ENCODE assay signal across 18 cellular contexts in the genomic region with DNA sequence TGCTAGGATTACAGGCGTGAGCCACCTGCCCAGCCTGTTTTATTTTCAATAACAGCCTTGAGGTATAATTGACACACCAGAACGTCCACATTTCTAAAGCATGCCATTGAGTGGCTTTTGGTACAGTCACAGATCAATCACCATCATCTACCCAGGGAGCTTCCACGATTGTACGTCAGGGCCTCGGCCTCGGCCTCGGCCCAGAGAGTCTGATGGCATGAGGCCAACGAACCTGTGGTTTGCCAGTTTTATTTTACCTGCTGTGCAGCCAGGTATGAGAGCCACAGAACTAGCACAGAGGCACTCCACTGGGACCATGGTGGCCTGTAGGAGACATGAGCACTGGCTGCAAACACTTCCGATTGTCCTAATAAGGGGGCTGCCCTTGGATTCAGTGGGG. TPM values are rescaled to one million over a fixed set of nuclear protein-coding genes. Genes with fewer than 3 reads are reported as not detected.
"Had no signal": no experiment of that assay in that cellular context is flagged by ENCODE, and none has a peak within 500 bp of the region (broad histone marks: within the 10 kb centered on the region; RNA-seq: fewer than 3 reads in every experiment).

No MANE protein-coding gene starts in this region.

- H3K36me3 Mint-ChIP-seq: activated CD8-positive, alpha-beta memory T cell treated with anti-CD3 and anti-CD28 coated beads, Interleukin-2, amount 10 ng/mL, durations not matched to agents 7 days and 5 days; activated naive CD4-positive, alpha-beta T cell treated with anti-CD3 and anti-CD28 coated beads, Interleukin-2, amount 50 U/mL, for 72 hours; brain had no signal

- H3K27ac ChIP-seq: pancreas had no signal

- H3K4me1 Mint-ChIP-seq: neural crest cell had no signal

- DNase-seq: activated CD4-positive, alpha-beta T cell treated with anti-CD3 and anti-CD28 coated beads, Interleukin-2, amount 50 U/mL, for 48 hours; activated CD4-positive, CD25-positive, alpha-beta regulatory T cell; activated CD8-positive, alpha-beta memory T cell treated with anti-CD3 and anti-CD28 coated beads, Interleukin-2, amount 10 ng/mL, durations not matched to agents 7 days and 5 days; activated effector memory CD4-positive, alpha-beta T cell treated with Interleukin-2 at 50 U/mL for 16 hours; activated T-cell treated with anti-CD3 and anti-CD28 coated beads, Interleukin-2, amount 50 U/mL, for 24 hours; amniotic stem cell; effector memory CD4-positive, alpha-beta T cell; left ventricle myocardium superior; stimulated activated CD4-positive, alpha-beta T cell treated with anti-CD3 and anti-CD28 coated beads, Interleukin-2, amount 100 ng/mL, for 48 hours; stimulated activated naive CD8-positive, alpha-beta T cell treated with anti-CD3 and anti-CD28 coated beads, Interleukin-15, Interleukin-2, amounts not matched to agents 100 U/mL and 50 U/mL, for 24 hours had no signal

- H3K27me3 Mint-ChIP-seq: activated T-cell treated with anti-CD3 and anti-CD28 coated beads, Interleukin-2, amount 50 U/mL, for 24 hours; brain had no signal

- H3K4me3 Mint-ChIP-seq: activated CD8-positive, alpha-beta memory T cell treated with anti-CD3 and anti-CD28 coated beads, Interleukin-2, amount 10 ng/mL, durations not matched to agents 7 days and 5 days; activated T-cell treated with anti-CD3 and anti-CD28 coated beads, Interleukin-2, amount 50 U/mL, for 24 hours; brain; neural crest cell had no signal

- ATAC-seq: activated CD8-positive, alpha-beta memory T cell treated with anti-CD3 and anti-CD28 coated beads, Interleukin-2, amount 10 ng/mL, durations not matched to agents 7 days and 5 days; activated naive CD4-positive, alpha-beta T cell treated with anti-CD3 and anti-CD28 coated beads, Interleukin-2, amount 50 U/mL, for 72 hours; left ventricle myocardium superior; stimulated activated naive CD8-positive, alpha-beta T cell treated with anti-CD3 and anti-CD28 coated beads, Interleukin-15, Interleukin-2, amounts not matched to agents 100 U/mL and 50 U/mL, for 24 hours had no signal

- H3K9me3 ChIP-seq: pancreas had no signal

- H3K27me3 ChIP-seq: pancreas had no signal

- H3K4me3 ChIP-seq: pancreas had no signal

- H3K27ac Mint-ChIP-seq: activated CD8-positive, alpha-beta memory T cell treated with anti-CD3 and anti-CD28 coated beads, Interleukin-2, amount 10 ng/mL, durations not matched to agents 7 days and 5 days; activated naive CD4-positive, alpha-beta T cell treated with anti-CD3 and anti-CD28 coated beads, Interleukin-2, amount 50 U/mL, for 72 hours; activated T-cell treated with anti-CD3 and anti-CD28 coated beads, Interleukin-2, amount 50 U/mL, for 24 hours; brain had no signal

- FAIRE-seq: keratinocyte, pancreas, TTC549 had no signal

- H3K9me3 Mint-ChIP-seq: activated naive CD4-positive, alpha-beta T cell treated with anti-CD3 and anti-CD28 coated beads, Interleukin-2, amount 50 U/mL, for 72 hours; activated T-cell treated with anti-CD3 and anti-CD28 coated beads, Interleukin-2, amount 50 U/mL, for 24 hours; brain; neural crest cell had no signal

RNA-seq across cellular contexts. Expression of a gene that starts 50.2 kb away (rescaled TPM):
- total RNA-seq: epithelial cell of proximal tubule, ureter had no signal
- polyA plus RNA-seq: keratinocyte had no signal
